ENCODE assay signal across 28 cellular contexts in genomic region chr6:90669846-90670245, GRCh38.
"Had no signal": no experiment of that assay in that cellular context is flagged by ENCODE, and none has a peak within 500 bp of the region (broad histone marks: within the 10 kb centered on the region; RNA-seq: fewer than 3 reads in every experiment).

No MANE protein-coding gene starts in this region.

- H3K4me1 Mint-ChIP-seq: naive thymus-derived CD8-positive, alpha-beta T cell; nephron; neural crest cell; stimulated activated naive B cell treated with anti-CD40 and anti-IgM and Interleukin-4, amounts not matched to agents 10 μg/mL and 1 μg/mL and 100 μg/mL, for 72 hours had no signal

- H3K9me3 ChIP-seq: lower lobe of right lung, pancreas, prostate gland, stomach, testis, thyroid gland, transverse colon, upper lobe of left lung, vagina had no signal

- H3K9me3 Mint-ChIP-seq: nephron; neural crest cell; stimulated activated naive B cell treated with anti-CD40 and anti-IgM and Interleukin-4, amounts not matched to agents 10 μg/mL and 1 μg/mL and 100 μg/mL, for 72 hours had no signal

- ATAC-seq: left lobe of liver; lower lobe of right lung; naive thymus-derived CD8-positive, alpha-beta T cell; pancreas; right cardiac atrium; sciatic nerve; stimulated activated naive B cell treated with anti-CD40 and anti-IgM and Interleukin-4, amounts not matched to agents 10 μg/mL and 1 μg/mL and 100 μg/mL, for 72 hours; stimulated activated naive CD8-positive, alpha-beta T cell treated with anti-CD3 and anti-CD28 coated beads, Interleukin-15, Interleukin-2, amounts not matched to agents 100 U/mL and 50 U/mL, for 24 hours had no signal

- H3K27ac ChIP-seq: lower lobe of right lung, pancreas, prostate gland, skin epidermis, stomach, testis, thyroid gland, transverse colon, upper lobe of left lung, vagina had no signal

- H3K27me3 ChIP-seq: pancreas, stomach, testis, thyroid gland, transverse colon, upper lobe of left lung, vagina had no signal

- H3K4me3 ChIP-seq: lower lobe of right lung, pancreas, prostate gland, skin epidermis, stomach, testis, thyroid gland, transverse colon, upper lobe of left lung, vagina had no signal

- H3K36me3 ChIP-seq: lower lobe of right lung, pancreas, prostate gland, stomach, thyroid gland, transverse colon, upper lobe of left lung, vagina had no signal

- H3K36me3 Mint-ChIP-seq: naive thymus-derived CD8-positive, alpha-beta T cell; stimulated activated naive B cell treated with anti-CD40 and anti-IgM and Interleukin-4, amounts not matched to agents 10 μg/mL and 1 μg/mL and 100 μg/mL, for 72 hours had no signal

- H3K4me3 Mint-ChIP-seq: naive thymus-derived CD8-positive, alpha-beta T cell; nephron; neural crest cell; stimulated activated naive B cell treated with anti-CD40 and anti-IgM and Interleukin-4, amounts not matched to agents 10 μg/mL and 1 μg/mL and 100 μg/mL, for 72 hours had no signal

- DNase-seq: islet precursor cell; lower lobe of right lung; mammary epithelial cell; mesenchymal stem cell; naive thymus-derived CD8-positive, alpha-beta T cell; nucleus accumbens; pancreas; posterior cingulate gyrus; retina; right cardiac atrium; stimulated activated CD4-positive, alpha-beta T cell treated with anti-CD3 and anti-CD28 coated beads, Interleukin-12 subunit alpha, Interleukin-12 subunit beta, amount 100 ng/mL, for 4 hours; stimulated activated CD4-positive, alpha-beta T cell treated with anti-CD3 and anti-CD28 coated beads, Interleukin-15, amount 100 ng/mL, for 24 hours; stimulated activated CD4-positive, alpha-beta T cell treated with anti-CD3 and anti-CD28 coated beads, Interleukin-2, amount 100 ng/mL, for 24 hours; stimulated activated CD4-positive, alpha-beta T cell treated with anti-CD3 and anti-CD28 coated beads, Interleukin-4, amount 100 ng/mL, for 1 hour; stimulated activated naive B cell treated with anti-CD40 and anti-IgM and Interleukin-4, amounts not matched to agents 10 μg/mL and 1 μg/mL and 100 μg/mL, for 72 hours; stimulated activated naive CD8-positive, alpha-beta T cell treated with anti-CD3 and anti-CD28 coated beads, Interleukin-15, Interleukin-2, amounts not matched to agents 100 U/mL and 50 U/mL, for 24 hours; stomach; testis; thyroid gland; transverse colon; upper lobe of left lung had no signal

- H3K27ac Mint-ChIP-seq: naive thymus-derived CD8-positive, alpha-beta T cell; nephron; stimulated activated naive B cell treated with anti-CD40 and anti-IgM and Interleukin-4, amounts not matched to agents 10 μg/mL and 1 μg/mL and 100 μg/mL, for 72 hours had no signal

- H3K4me1 ChIP-seq: lower lobe of right lung, pancreas, prostate gland, stomach, testis, thyroid gland, transverse colon, upper lobe of left lung, vagina had no signal
